ENCODE assay signal across 25 cellular contexts in the genomic region with DNA sequence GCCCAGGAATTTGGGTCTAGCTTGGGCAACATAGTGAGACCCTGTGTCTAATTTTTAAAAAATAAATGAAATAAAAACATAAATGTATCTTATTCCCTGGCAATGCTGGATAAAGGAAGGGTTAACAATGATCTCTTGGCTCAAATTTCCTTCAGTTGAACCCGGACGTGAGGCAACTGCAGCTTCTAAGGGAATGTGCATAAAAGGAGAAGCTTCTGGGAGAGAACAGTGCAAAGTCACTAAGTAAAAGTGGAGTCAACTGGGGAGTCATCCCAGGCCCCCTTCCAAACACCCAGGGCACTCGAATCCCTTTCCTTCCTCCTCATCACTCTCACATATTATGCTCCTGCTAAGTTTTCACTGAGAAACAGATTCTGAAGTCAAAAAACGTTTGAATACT.
DNase-seq lines count a peak whose midpoint lies in the region; ATAC-seq and TF ChIP-seq lines count a peak whose summit lies in the region.
"Had no signal": no experiment of that assay in that cellular context is flagged by ENCODE, and none has a peak within 500 bp of the region (broad histone marks: within the 10 kb centered on the region; RNA-seq: fewer than 3 reads in every experiment).

No MANE protein-coding gene starts in this region.

- H3K4me1 Mint-ChIP-seq in glutamatergic neuron (ENCODE audit: low read depth, unreplicated experiment) = peaks cover 44% of the 10 kb centered on the region
- H3K4me1 Mint-ChIP-seq: IgD-negative memory B cell had no signal

- TF ChIP-seq CTCF in heart left ventricle (IDR thresholded peaks at IDR 0.05) (no peak), right atrium auricular region (IDR thresholded peaks at IDR 0.05) (no peak), RWPE2 (IDR thresholded peaks at IDR 0.05; ENCODE audit: poor library complexity, severe bottlenecking) (no peak), glutamatergic neuron (IDR thresholded peaks at IDR 0.05; ENCODE audit: partially characterized antibody, unreplicated experiment) (no peak), thyroid gland (IDR thresholded peaks at IDR 0.05) (no peak), lower lobe of right lung (IDR thresholded peaks at IDR 0.05) (no peak)

- WGBS in heart left ventricle, 4 donors = 30 to 49% (median 41%) methylated on average over 4 of the region's 4 CpGs
- WGBS in thyroid gland, 2 donors = 54 to 71% methylated on average over 4 of the region's 4 CpGs

- no peak for ATAC-seq in heart left ventricle
- ATAC-seq in RWPE2 (ENCODE audit: low read depth) = no peak
- no peak for ATAC-seq in lower lobe of right lung
- no peak for ATAC-seq in GM19023 (IDR thresholded peaks at IDR 0.05; ENCODE audit: unreplicated experiment)
- ATAC-seq: activated CD4-positive, CD25-positive, alpha-beta regulatory T cell treated with anti-CD3 and anti-CD28 coated beads, Interleukin-2, amount 50 U/mL, for 24 hours; activated CD8-positive, alpha-beta T cell treated with anti-CD3 and anti-CD28 coated beads for 36 hours; psoas muscle had no signal

- intact Hi-C loops in heart left ventricle (cut with DNase I) = loop anchor here in 3 of 10 donors (5.0 to 10.0 kb wide), 3 partner anchors 53 to 85 kb away; no protein-coding TSS in a partner anchor
- intact Hi-C loops in thyroid gland (cut with DNase I) = no loop called here
- intact Hi-C loops in lower lobe of right lung (cut with DNase I) = no loop called here

- H3K36me3 Mint-ChIP-seq in glutamatergic neuron (ENCODE audit: unreplicated experiment) = no peaks in the 10 kb centered on the region
- H3K36me3 Mint-ChIP-seq: IgD-negative memory B cell had no signal

- H3K27me3 ChIP-seq in heart left ventricle = no peaks in the 10 kb centered on the region
- no peaks in the 10 kb centered on the region for H3K27me3 ChIP-seq in right atrium auricular region
- H3K27me3 ChIP-seq in RWPE2 (ENCODE audit: insufficient read depth, poor library complexity, severe bottlenecking) = no peaks in the 10 kb centered on the region
- H3K27me3 ChIP-seq in thyroid gland = no peaks in the 10 kb centered on the region
- no peaks in the 10 kb centered on the region for H3K27me3 ChIP-seq in lower lobe of right lung (ENCODE audit: low read depth)
- H3K27me3 ChIP-seq: esophagus muscularis mucosa, Peyer's patch, uterus had no signal

- peak overlapping the region; percentile 15 for H3K4me3 Mint-ChIP-seq in glutamatergic neuron (ENCODE audit: unreplicated experiment)
- H3K4me3 Mint-ChIP-seq: activated CD8-positive, alpha-beta T cell treated with anti-CD3 and anti-CD28 coated beads for 36 hours; IgD-negative memory B cell had no signal

- no peak overlapping the region for H3K27ac Mint-ChIP-seq in glutamatergic neuron (ENCODE audit: unreplicated experiment)
- H3K27ac Mint-ChIP-seq: activated CD8-positive, alpha-beta T cell treated with anti-CD3 and anti-CD28 coated beads for 36 hours; IgD-negative memory B cell had no signal

- H3K27me3 Mint-ChIP-seq in glutamatergic neuron (ENCODE audit: unreplicated experiment) = peaks cover 13% of the 10 kb centered on the region

- H3K9me3 ChIP-seq in heart left ventricle (no peaks in the 10 kb centered on the region), right atrium auricular region (no peaks in the 10 kb centered on the region), RWPE2 (ENCODE audit: severe bottlenecking) (no peaks in the 10 kb centered on the region), thyroid gland (no peaks in the 10 kb centered on the region), lower lobe of right lung (no peaks in the 10 kb centered on the region)
- H3K9me3 ChIP-seq: esophagus muscularis mucosa, Peyer's patch, psoas muscle, uterus had no signal

- H3K27ac ChIP-seq in heart left ventricle (peak overlapping the region in 9 of 12 donors; percentile 37 to 88 (median 79)), right atrium auricular region (no peak overlapping the region), RWPE2 (ENCODE audit: poor library complexity, severe bottlenecking) (peak overlapping the region; percentile 93), thyroid gland (peak overlapping the region in 2 of 3 donors; percentile 40 to 79), lower lobe of right lung (no peak overlapping the region)
- H3K27ac ChIP-seq: Peyer's patch had no signal

- no peak overlapping the region for H3K4me3 ChIP-seq in heart left ventricle
- H3K4me3 ChIP-seq in right atrium auricular region = no peak overlapping the region
- no peak overlapping the region for H3K4me3 ChIP-seq in RWPE2 (ENCODE audit: severe bottlenecking)
- H3K4me3 ChIP-seq in thyroid gland (replicated peaks in 1 of 3) = no peak overlapping the region
- H3K4me3 ChIP-seq in lower lobe of right lung = no peak overlapping the region
- H3K4me3 ChIP-seq: esophagus muscularis mucosa, Peyer's patch, psoas muscle, uterus had no signal

- H3K9me3 Mint-ChIP-seq in glutamatergic neuron (ENCODE audit: unreplicated experiment) = peaks cover 15% of the 10 kb centered on the region
- H3K9me3 Mint-ChIP-seq: activated CD8-positive, alpha-beta T cell treated with anti-CD3 and anti-CD28 coated beads for 36 hours; IgD-negative memory B cell had no signal

- no peak for DNase-seq in heart left ventricle
- no peak for DNase-seq in right atrium auricular region (ENCODE audit: low spot score)
- no peak for DNase-seq in RWPE2 (ENCODE audit: low spot score)
- no peak for DNase-seq in glutamatergic neuron
- DNase-seq in thyroid gland = no peak
- DNase-seq in lower lobe of right lung = no peak
- DNase-seq in AG08395 (ENCODE audit: low spot score) = no peak
- DNase-seq: activated CD8-positive, alpha-beta T cell treated with anti-CD3 and anti-CD28 coated beads for 36 hours; activated gamma-delta T cell treated with Interleukin-2 at 50 U/mL for 16 hours; amniotic stem cell; C1 segment of cervical spinal cord; caudate nucleus; effector CD4-positive, alpha-beta T cell; GDM1; GOT3; NCI-H1930; NCI-H446 treated with DMSO at 0.1 percent for 48 hours; Peyer's patch; psoas muscle; T-helper 9 cell; uterus had no signal

- H3K36me3 ChIP-seq in heart left ventricle = no peaks in the 10 kb centered on the region
- no peaks in the 10 kb centered on the region for H3K36me3 ChIP-seq in right atrium auricular region
- H3K36me3 ChIP-seq in RWPE2 (ENCODE audit: low read depth) = no peaks in the 10 kb centered on the region
- no peaks in the 10 kb centered on the region for H3K36me3 ChIP-seq in thyroid gland
- H3K36me3 ChIP-seq in lower lobe of right lung = no peaks in the 10 kb centered on the region
- H3K36me3 ChIP-seq: esophagus muscularis mucosa, Peyer's patch, uterus had no signal

- H3K4me1 ChIP-seq in heart left ventricle = peaks cover 0 to 74% (median 25%) of the 10 kb centered on the region in 12 donors
- peaks cover 0 to 20% of the 10 kb centered on the region in 2 donors for H3K4me1 ChIP-seq in right atrium auricular region
- peaks cover 25% of the 10 kb centered on the region for H3K4me1 ChIP-seq in RWPE2 (ENCODE audit: insufficient read depth, poor library complexity, severe bottlenecking)
- peaks cover 28 to 50% of the 10 kb centered on the region in 2 donors for H3K4me1 ChIP-seq in thyroid gland
- peaks cover 24% of the 10 kb centered on the region for H3K4me1 ChIP-seq in lower lobe of right lung
- H3K4me1 ChIP-seq: Peyer's patch, uterus had no signal

- TF ChIP-seq POLR2A in heart left ventricle (IDR thresholded peaks at IDR 0.05) (no peak), thyroid gland (IDR thresholded peaks at IDR 0.05) (no peak)

Comparison
In these comparisons a context has a peak if more than half of its experiments do, and no peak if none do; other contexts are left out.
1. H3K27ac ChIP-seq: peak in heart left ventricle (9 of 12), RWPE2 (single experiment) and thyroid gland (2 of 3); none in right atrium auricular region (0 of 2) and lower lobe of right lung (single experiment).